Comparison of ENCODE assay signal across 18 cellular contexts in genomic region chr4:38519671-38520070, GRCh38.
DNase-seq lines count a peak whose midpoint lies in the region; ATAC-seq and TF ChIP-seq lines count a peak whose summit lies in the region.
"Had no signal": no experiment of that assay in that cellular context is flagged by ENCODE, and none has a peak within 500 bp of the region (broad histone marks: within the 10 kb centered on the region; RNA-seq: fewer than 3 reads in every experiment).

No MANE protein-coding gene starts in this region.

- H4K20me1 ChIP-seq in mammary epithelial cell (ENCODE audit: insufficient read depth, low read length) = no peaks in the 10 kb centered on the region

- peaks cover 49% of the 10 kb centered on the region for H3K36me3 Mint-ChIP-seq in CD8-positive, alpha-beta T cell

- intact Hi-C loops in CD8-positive, alpha-beta T cell (cut with DNase I, micrococcal nuclease) = no loop called here
- intact Hi-C loops in mammary epithelial cell (cut with micrococcal nuclease) = loop anchor here (2.0 to 10.0 kb wide), 3 partner anchors 155 to 335 kb away; no protein-coding TSS in a partner anchor

- CTCF ChIA-PET in CD8-positive, alpha-beta T cell (lab: Charles Lee) = interaction anchor here (1.1 kb wide), 1 partner anchor 123 kb away, joined by 3 read pairs; no protein-coding TSS in a partner anchor
- CTCF ChIA-PET in mammary epithelial cell (lab: Charles Lee; ENCODE audit: low non-redundant PET) = no interaction called here

- ATAC-seq in CD8-positive, alpha-beta T cell = no peak
- ATAC-seq in HG02588 (IDR thresholded peaks at IDR 0.05; ENCODE audit: unreplicated experiment) = no peak
- ATAC-seq: GM12878, HCT116, K562 had no signal

- TF ChIP-seq CTCF in CD8-positive, alpha-beta T cell (IDR thresholded peaks at IDR 0.05) = no peak
- TF ChIP-seq CTCF in mammary epithelial cell (conservative IDR thresholded peaks at IDR 0.05 in 1 of 2, IDR thresholded peaks at IDR 0.05 in 1 of 2; ENCODE audit: extremely low read depth in 1 of 2, insufficient read depth in 1 of 2, low read depth in 1 of 2, low read length in 2 of 2) = no peak

- dilution Hi-C loops in mammary epithelial cell (cut with HindIII; ENCODE audit: low sequenced_read_pairs) = no loop called here

- no peak overlapping the region for H3K4me3 Mint-ChIP-seq in CD8-positive, alpha-beta T cell
- H3K4me3 Mint-ChIP-seq: B cell had no signal

- DNase-seq in CD8-positive, alpha-beta T cell = no peak
- DNase-seq in MV-4-11 (lab: John Stamatoyannopoulos, UW) = peak; percentile 29
- peak; percentile 56 for DNase-seq in medulla oblongata (ENCODE audit: extremely low spot score)
- peak; percentile 61 for DNase-seq in pons (ENCODE audit: low spot score)
- DNase-seq in NCI-H1105 (lab: John Stamatoyannopoulos, UW) = no peak
- DNase-seq in mammary epithelial cell = no peak
- DNase-seq: GDM1, GM23248, NCI-H1436 treated with DMSO at 0.1 percent for 48 hours, NCI-H2081, NCI-H510A treated with DMSO at 0.1 percent for 48 hours, NCI-H82, PC-9 had no signal

- H2AFZ ChIP-seq in mammary epithelial cell (ENCODE audit: low read depth, low read length) = no peak overlapping the region
- H2AFZ ChIP-seq: GM23248, PC-9 had no signal

- no TSS peak for BruUV-seq in mammary epithelial cell (replicated peaks; lab: Mats Ljungman, UMichigan)

- peaks cover 20% of the 10 kb centered on the region for H3K4me1 ChIP-seq in CD8-positive, alpha-beta T cell (ENCODE audit: insufficient read depth, low read length)
- no peaks in the 10 kb centered on the region for H3K4me1 ChIP-seq in mammary epithelial cell (ENCODE audit: insufficient read depth, low read length)

- H3K36me3 ChIP-seq in CD8-positive, alpha-beta T cell (ENCODE audit: insufficient read depth, low read length) = no peaks in the 10 kb centered on the region
- no peaks in the 10 kb centered on the region for H3K36me3 ChIP-seq in mammary epithelial cell (ENCODE audit: insufficient read depth, low read length)

- H3K4me3 ChIP-seq in CD8-positive, alpha-beta T cell (ENCODE audit: low read depth, low read length) = no peak overlapping the region
- H3K4me3 ChIP-seq in mammary epithelial cell (replicated peaks in 1 of 3; ENCODE audit: insufficient read depth in 1 of 3, low read depth in 2 of 3, low read length in 3 of 3) = no peak overlapping the region
- H3K4me3 ChIP-seq: GM12878, GM23248, K562, PC-9 had no signal

- no peak overlapping the region for H3K9ac ChIP-seq in mammary epithelial cell (ENCODE audit: insufficient read depth, low read length)
- H3K9ac ChIP-seq: GM23248 had no signal

- H3K4me1 Mint-ChIP-seq in CD8-positive, alpha-beta T cell (ENCODE audit: low read depth) = peaks cover 51% of the 10 kb centered on the region

- WGBS in mammary epithelial cell (ENCODE audit: low coverage, missing lambda C conversion rate) = 86% methylated on average over 1 of the region's 1 CpG

- peak overlapping the region; percentile 69 for H3K27ac Mint-ChIP-seq in CD8-positive, alpha-beta T cell
- H3K27ac Mint-ChIP-seq: B cell had no signal

- H3K4me2 ChIP-seq in mammary epithelial cell (ENCODE audit: insufficient read depth, low read depth, low read length) = no peak overlapping the region
- H3K4me2 ChIP-seq: PC-9 had no signal

- H3K27ac ChIP-seq in CD8-positive, alpha-beta T cell (ENCODE audit: low read depth, low read length) = no peak overlapping the region
- H3K27ac ChIP-seq in mammary epithelial cell (ENCODE audit: insufficient read depth, low read depth, low read length) = no peak overlapping the region
- H3K27ac ChIP-seq: GM23248, PC-9 had no signal

- H3K27me3 ChIP-seq in CD8-positive, alpha-beta T cell (ENCODE audit: insufficient read depth, low read length) = no peaks in the 10 kb centered on the region
- H3K27me3 ChIP-seq in mammary epithelial cell (ENCODE audit: insufficient read depth, low read length) = no peaks in the 10 kb centered on the region

- POLR2A ChIA-PET in CD8-positive, alpha-beta T cell (lab: Charles Lee) = interaction anchor here (1.7 kb wide), 1 partner anchor 10 kb away, joined by 4 read pairs; no protein-coding TSS in a partner anchor

- in situ Hi-C loops in mammary epithelial cell (cut with MboI; ENCODE audit: low sequenced_read_pairs in 2 of 2) = no loop called here

- no peaks in the 10 kb centered on the region for H3K9me3 ChIP-seq in CD8-positive, alpha-beta T cell (ENCODE audit: low read length)
- H3K9me3 ChIP-seq in mammary epithelial cell (replicated peaks; ENCODE audit: insufficient read depth, low read length) = no peaks in the 10 kb centered on the region

- H3K9me3 Mint-ChIP-seq in CD8-positive, alpha-beta T cell = no peaks in the 10 kb centered on the region

- H3K79me2 ChIP-seq in mammary epithelial cell (ENCODE audit: insufficient read depth, low read length) = no peaks in the 10 kb centered on the region

- no peaks in the 10 kb centered on the region for H3K27me3 Mint-ChIP-seq in CD8-positive, alpha-beta T cell (ENCODE audit: low read depth)

Comparison
In these comparisons a context has a peak if more than half of its experiments do, and no peak if none do; other contexts are left out.
1. DNase-seq: peak in MV-4-11 (single experiment), medulla oblongata (single experiment) and pons (single experiment); none in CD8-positive, alpha-beta T cell (0 of 7), NCI-H1105 (single experiment) and mammary epithelial cell (single experiment).